In the genomic region with DNA sequence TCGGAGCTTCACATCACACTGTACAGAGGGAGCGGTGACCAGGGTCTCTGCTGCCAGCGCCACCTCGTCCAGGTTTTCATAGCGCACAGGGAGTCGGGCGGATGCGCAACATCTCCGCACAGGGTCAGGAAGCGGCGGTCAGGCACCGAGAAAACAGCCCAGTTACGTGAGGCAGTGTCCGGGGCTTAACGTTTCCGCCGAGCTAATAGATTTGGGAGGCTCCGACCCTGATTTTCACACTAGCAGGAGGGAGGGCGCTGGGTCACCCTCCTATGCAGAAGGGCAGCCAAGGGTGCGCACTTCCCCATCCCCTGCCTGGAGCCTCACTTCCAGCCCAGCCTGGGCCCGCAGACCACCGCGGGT, we compare ENCODE assay signal across 8 cellular contexts. TPM values are rescaled to one million over a fixed set of nuclear protein-coding genes. Genes with fewer than 3 reads are reported as not detected.
DNase-seq lines count a peak whose midpoint lies in the region; ATAC-seq lines count a peak whose summit lies in the region.

No MANE protein-coding gene starts in this region.

- H3K4me3 Mint-ChIP-seq in dendritic cell treated with granulocyte-macrophage colony-stimulating factor and Interleukin-4, amounts not matched to agents 40 ng/mL and 50 ng/mL, for 4 days = peak overlapping the region; percentile 34
- H3K4me3 Mint-ChIP-seq in naive thymus-derived CD8-positive, alpha-beta T cell = peak overlapping the region; percentile 64 to 82 (median 78)

- H3K27me3 Mint-ChIP-seq in dendritic cell treated with granulocyte-macrophage colony-stimulating factor and Interleukin-4, amounts not matched to agents 40 ng/mL and 50 ng/mL, for 4 days = peaks cover 89% of the 10 kb centered on the region
- peaks cover 60 to 97% (median 76%) of the 10 kb centered on the region in 5 donors for H3K27me3 Mint-ChIP-seq in naive thymus-derived CD8-positive, alpha-beta T cell

- H3K27ac ChIP-seq in BLaER1 (peak overlapping the region; percentile 82), substantia nigra (ENCODE audit: low read depth, low read length, poor library complexity, severe bottlenecking) (no peak overlapping the region)

- peak overlapping the region; percentile 90 for H3K4me2 ChIP-seq in BLaER1

- intact Hi-C loops in dendritic cell treated with granulocyte-macrophage colony-stimulating factor and Interleukin-4, amounts not matched to agents 40 ng/mL and 50 ng/mL, for 4 days (cut with micrococcal nuclease) = no loop called here

- peak overlapping the region; percentile 87 for H3K4me3 ChIP-seq in BLaER1
- H3K4me3 ChIP-seq in Jurkat, Clone E6-1 (ENCODE audit: low read length) = peak overlapping the region; percentile 54

- 0 out of 2 replicates have a peak, but pooled peaks cover 5% of the 10 kb centered on the region for H3K36me3 ChIP-seq in BLaER1

- H3K36me3 Mint-ChIP-seq in dendritic cell treated with granulocyte-macrophage colony-stimulating factor and Interleukin-4, amounts not matched to agents 40 ng/mL and 50 ng/mL, for 4 days (ENCODE audit: low read depth) = no peaks in the 10 kb centered on the region
- peaks cover 0 to 8% (median 2%) of the 10 kb centered on the region in 3 donors for H3K36me3 Mint-ChIP-seq in naive thymus-derived CD8-positive, alpha-beta T cell

- H3K27ac Mint-ChIP-seq in dendritic cell treated with granulocyte-macrophage colony-stimulating factor and Interleukin-4, amounts not matched to agents 40 ng/mL and 50 ng/mL, for 4 days = no peak overlapping the region
- H3K27ac Mint-ChIP-seq in naive thymus-derived CD8-positive, alpha-beta T cell = no peak overlapping the region

- H3K4me1 Mint-ChIP-seq in dendritic cell treated with granulocyte-macrophage colony-stimulating factor and Interleukin-4, amounts not matched to agents 40 ng/mL and 50 ng/mL, for 4 days (ENCODE audit: low read depth) = peaks cover 21% of the 10 kb centered on the region
- H3K4me1 Mint-ChIP-seq in naive thymus-derived CD8-positive, alpha-beta T cell = peaks cover 11 to 24% (median 19%) of the 10 kb centered on the region in 4 donors

- no peaks in the 10 kb centered on the region for H3K9me3 ChIP-seq in BLaER1

- ATAC-seq in naive thymus-derived CD8-positive, alpha-beta T cell = peak; percentile 19 to 50
- ATAC-seq in GM21825 (IDR thresholded peaks at IDR 0.05; ENCODE audit: unreplicated experiment) (no peak), GM19463 (IDR thresholded peaks at IDR 0.05; ENCODE audit: unreplicated experiment) (no peak), HG02623 (IDR thresholded peaks at IDR 0.05; ENCODE audit: unreplicated experiment) (no peak)

- no peaks in the 10 kb centered on the region for H3K9me3 Mint-ChIP-seq in dendritic cell treated with granulocyte-macrophage colony-stimulating factor and Interleukin-4, amounts not matched to agents 40 ng/mL and 50 ng/mL, for 4 days
- no peaks in the 10 kb centered on the region for H3K9me3 Mint-ChIP-seq in naive thymus-derived CD8-positive, alpha-beta T cell

- peak overlapping the region; percentile 82 for H3K9ac ChIP-seq in BLaER1

- POLR2A ChIA-PET in naive thymus-derived CD8-positive, alpha-beta T cell (lab: Charles Lee) = no interaction called here

- no peak for DNase-seq in Jurkat, Clone E6-1 (ENCODE audit: low read depth, low spot score)
- no peak for DNase-seq in naive thymus-derived CD8-positive, alpha-beta T cell
- DNase-seq in substantia nigra (lab: John Stamatoyannopoulos, UW) = no peak

- peaks cover 63% of the 10 kb centered on the region for H3K4me1 ChIP-seq in BLaER1

- H4K20me1 ChIP-seq in BLaER1 = peaks cover 8% of the 10 kb centered on the region; the same call in 1 of the 2 replicates

- no peaks in the 10 kb centered on the region for H3K27me3 ChIP-seq in BLaER1

RNA-seq across cellular contexts. Expression of gene BTNL9, which starts 13.7 kb away (rescaled TPM):
- 39.4 TPM for polyA plus RNA-seq in Jurkat, Clone E6-1 (2012; ENCODE audit: insufficient read depth, insufficient read length)
- total RNA-seq in naive thymus-derived CD8-positive, alpha-beta T cell = under 1 TPM; 0.25 to 0.42 TPM
- polyA plus RNA-seq in naive thymus-derived CD8-positive, alpha-beta T cell = not detected

Comparison
In these comparisons a context has a peak if more than half of its experiments do, and no peak if none do; other contexts are left out.
1. ATAC-seq: peak in naive thymus-derived CD8-positive, alpha-beta T cell (2 of 2); none in GM21825 (single experiment), GM19463 (single experiment) and HG02623 (single experiment).